Comparison of ENCODE assay signal across 8 cellular contexts in genomic region chrX:41085105-41085882, GRCh38. TPM values are rescaled to one million over a fixed set of nuclear protein-coding genes. Genes with fewer than 3 reads are reported as not detected.
A peak's percentile ranks its signal among the peaks of the same experiment; 100 is the strongest.
DNase-seq lines count a peak whose midpoint lies in the region; FAIRE-seq and TF ChIP-seq lines count a peak whose summit lies in the region.

A gene with protein sequence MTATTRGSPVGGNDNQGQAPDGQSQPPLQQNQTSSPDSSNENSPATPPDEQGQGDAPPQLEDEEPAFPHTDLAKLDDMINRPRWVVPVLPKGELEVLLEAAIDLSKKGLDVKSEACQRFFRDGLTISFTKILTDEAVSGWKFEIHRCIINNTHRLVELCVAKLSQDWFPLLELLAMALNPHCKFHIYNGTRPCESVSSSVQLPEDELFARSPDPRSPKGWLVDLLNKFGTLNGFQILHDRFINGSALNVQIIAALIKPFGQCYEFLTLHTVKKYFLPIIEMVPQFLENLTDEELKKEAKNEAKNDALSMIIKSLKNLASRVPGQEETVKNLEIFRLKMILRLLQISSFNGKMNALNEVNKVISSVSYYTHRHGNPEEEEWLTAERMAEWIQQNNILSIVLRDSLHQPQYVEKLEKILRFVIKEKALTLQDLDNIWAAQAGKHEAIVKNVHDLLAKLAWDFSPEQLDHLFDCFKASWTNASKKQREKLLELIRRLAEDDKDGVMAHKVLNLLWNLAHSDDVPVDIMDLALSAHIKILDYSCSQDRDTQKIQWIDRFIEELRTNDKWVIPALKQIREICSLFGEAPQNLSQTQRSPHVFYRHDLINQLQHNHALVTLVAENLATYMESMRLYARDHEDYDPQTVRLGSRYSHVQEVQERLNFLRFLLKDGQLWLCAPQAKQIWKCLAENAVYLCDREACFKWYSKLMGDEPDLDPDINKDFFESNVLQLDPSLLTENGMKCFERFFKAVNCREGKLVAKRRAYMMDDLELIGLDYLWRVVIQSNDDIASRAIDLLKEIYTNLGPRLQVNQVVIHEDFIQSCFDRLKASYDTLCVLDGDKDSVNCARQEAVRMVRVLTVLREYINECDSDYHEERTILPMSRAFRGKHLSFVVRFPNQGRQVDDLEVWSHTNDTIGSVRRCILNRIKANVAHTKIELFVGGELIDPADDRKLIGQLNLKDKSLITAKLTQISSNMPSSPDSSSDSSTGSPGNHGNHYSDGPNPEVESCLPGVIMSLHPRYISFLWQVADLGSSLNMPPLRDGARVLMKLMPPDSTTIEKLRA (N-terminal part only) (plus strand): TSS chrX:41085445. CDS start chrX:41123629, 38,184 bp downstream.

- no peak for FAIRE-seq in H54 (lab: Jason Lieb, UNC)
- FAIRE-seq in frontal cortex (lab: Jason Lieb, UNC): no peak

- no peaks in the 10 kb centered on the region for H3F3A ChIP-seq in Loucy (ENCODE audit: low read depth)

- H3K9me3 ChIP-seq in ES-I3 (ENCODE audit: control insufficient read depth, insufficient read depth, low read length): no peaks in the 10 kb centered on the region
- no peaks in the 10 kb centered on the region for H3K9me3 ChIP-seq in Loucy (ENCODE audit: insufficient read depth, low read depth, low read length)

- H3K79me2 ChIP-seq in Loucy (ENCODE audit: insufficient read depth, low read length): peaks cover 48% of the 10 kb centered on the region

- peak within 1 kb of the TSS; percentile 96 for H3K27ac ChIP-seq in substantia nigra (ENCODE audit: low read depth, low read length, poor library complexity, severe bottlenecking)

- in situ Hi-C loops in SK-MEL-5 (cut with HindIII; ENCODE audit: low pct_unique_long_range_greater_than_20kb, low sequenced_read_pairs): no loop called here

- H3K9ac ChIP-seq in ES-I3 (ENCODE audit: low read depth, low read length) (peak within 1 kb of the TSS; percentile 95), Loucy (ENCODE audit: low read depth, low read length, poor library complexity, severe bottlenecking) (peak within 1 kb of the TSS; percentile 96)

- no peaks in the 10 kb centered on the region; the same call in 1 of the 2 replicates for H3K36me3 ChIP-seq in ES-I3 (ENCODE audit: insufficient read depth, low read length)
- no peaks in the 10 kb centered on the region for H3K36me3 ChIP-seq in Loucy (ENCODE audit: insufficient read depth, low read length)

- H3K4me2 ChIP-seq in Loucy (ENCODE audit: low read depth, low read length, poor library complexity, severe bottlenecking): peak within 1 kb of the TSS; percentile 87

- H3K27me3 ChIP-seq in Loucy (ENCODE audit: insufficient read depth, low read length, poor library complexity, severe bottlenecking): no peaks in the 10 kb centered on the region

- TF ChIP-seq CTCF in Loucy (conservative IDR thresholded peaks at IDR 0.05; ENCODE audit: low read length): no peak

- H3K4me3 ChIP-seq in Loucy (ENCODE audit: low read length, poor library complexity, severe bottlenecking): peak within 1 kb of the TSS; percentile 80

- H2AFZ ChIP-seq in Loucy (ENCODE audit: low read length): peak within 1 kb of the TSS; percentile 84

- TF ChIP-seq POLR2A in H54 (IDR thresholded peaks at IDR 0.05; ENCODE audit: low read depth, low read length): peak; percentile 32; the same call in 1 of the 2 replicates

- no peaks in the 10 kb centered on the region for H3K9me2 ChIP-seq in Loucy (replicated peaks; ENCODE audit: low read depth, low read length)

- DNase-seq in H54 (ENCODE audit: insufficient read length, low spot score) (peak; percentile 26), SK-MEL-5 (ENCODE audit: low read depth, low spot score) (peak; percentile 85), frontal cortex (ENCODE audit: low spot score in 2 of 2) (peak; percentile 75 to 91), non-pigmented ciliary epithelial cell (ENCODE audit: low read depth) (peak; percentile 42), substantia nigra (lab: John Stamatoyannopoulos, UW) (peak; percentile 19 to 95 (median 82))
- peak; percentile 84 for DNase-seq in activated naive CD4-positive, alpha-beta T cell treated with Interleukin-2 at 50 U/mL for 16 hours

- no peaks in the 10 kb centered on the region for H3K4me1 ChIP-seq in ES-I3 (ENCODE audit: insufficient read depth, low read length)
- peaks cover 4% of the 10 kb centered on the region for H3K4me1 ChIP-seq in Loucy (ENCODE audit: insufficient read depth, low read length, poor library complexity, severe bottlenecking)

- H4K20me1 ChIP-seq in Loucy (ENCODE audit: insufficient read depth, low read length, poor library complexity, severe bottlenecking): peaks cover 47% of the 10 kb centered on the region

RNA-seq across cellular contexts. Expression of the gene that starts here (rescaled TPM):
- total RNA-seq in SK-MEL-5 (2014; rRNA removed; shearing (Covaris generic)): 78.9 and 92.2 TPM in 2 replicates
- polyA plus RNA-seq in SK-MEL-5 (2015; cell fraction: cytosol; rRNA removed): 26.3 and 39.1 TPM in 2 replicates
- 20.3 and 23.1 TPM in 2 replicates for polyA plus RNA-seq in SK-MEL-5 (2015; cell fraction: nucleus; rRNA removed)
- total RNA-seq in frontal cortex: 174 TPM

Comparison
In these comparisons a context has a peak if more than half of its experiments do, and no peak if none do; other contexts are left out.
1. Peak in every context shown above with its lines: DNase-seq, H3K4me3 ChIP-seq and H3K27ac ChIP-seq.
2. DNase-seq: peak in every context shown above with its lines; median percentile 85 in SK-MEL-5; 84 in activated naive CD4-positive, alpha-beta T cell treated with Interleukin-2 at 50 U/mL for 16 hours; 83 in frontal cortex; 82 in substantia nigra; 42 in non-pigmented ciliary epithelial cell; 26 in H54.